Comparison of ENCODE assay signal across 11 cellular contexts in the genomic region with DNA sequence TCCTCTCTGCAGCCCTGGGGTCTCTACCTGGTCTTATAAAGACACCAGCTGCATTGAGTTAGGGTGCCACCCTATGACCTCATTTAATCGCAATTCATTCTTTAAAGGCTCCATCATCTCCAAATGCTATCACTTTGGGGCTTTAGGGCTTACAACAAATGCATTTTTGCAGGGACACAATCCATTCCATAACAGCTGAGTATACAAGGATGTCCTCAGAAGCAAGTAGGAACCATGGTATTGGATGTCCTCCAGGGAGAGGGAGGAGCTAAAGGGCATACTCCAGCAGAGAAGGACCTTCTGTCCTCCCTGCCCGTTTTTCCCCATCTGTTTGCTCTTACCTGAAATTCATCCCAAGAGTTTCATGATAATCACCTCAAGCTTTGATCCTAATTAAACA. TPM values are rescaled to one million over a fixed set of nuclear protein-coding genes. Genes with fewer than 3 reads are reported as not detected.
DNase-seq lines count a peak whose midpoint lies in the region; ATAC-seq, FAIRE-seq and TF ChIP-seq lines count a peak whose summit lies in the region.
"Had no signal": no experiment of that assay in that cellular context is flagged by ENCODE, and none has a peak within 500 bp of the region (broad histone marks: within the 10 kb centered on the region; RNA-seq: fewer than 3 reads in every experiment).

No MANE protein-coding gene starts in this region.

- WGBS in right cardiac atrium: 42% methylated on average over 2 of the region's 2 CpGs
- WGBS in H9 (ENCODE audit: extremely low coverage, insufficient read length, low lambda C conversion rate): no CpG with 5 or more reads among the region's 2 CpGs

- no peak overlapping the region for H2BK5ac ChIP-seq in H9 (ENCODE audit: insufficient read length, low read length)

- intact Hi-C loops in right cardiac atrium (cut with DNase I): loop anchor here in 2 of 4 donors (2.0 to 5.0 kb wide), 2 partner anchors 140 to 142 kb away; no protein-coding TSS in a partner anchor

- H2BK120ac ChIP-seq in H9 (ENCODE audit: low read depth, low read length, poor library complexity, severe bottlenecking): no peak overlapping the region

- H2AFZ ChIP-seq in H9 (ENCODE audit: low read length): no peak overlapping the region

- no peaks in the 10 kb centered on the region for H3K79me2 ChIP-seq in H9 (ENCODE audit: insufficient read depth, low read length)

- H3K27me3 Mint-ChIP-seq in WTC11 (ENCODE audit: low read depth): no peaks in the 10 kb centered on the region
- H3K27me3 Mint-ChIP-seq in H9 (ENCODE audit: low read depth): no peaks in the 10 kb centered on the region
- H3K27me3 Mint-ChIP-seq in osteocyte (ENCODE audit: unreplicated experiment): no peaks in the 10 kb centered on the region
- peaks cover 29% of the 10 kb centered on the region for H3K27me3 Mint-ChIP-seq in stimulated activated memory B cell treated with anti-CD40 and anti-IgM and Interleukin-4, amounts not matched to agents 10 μg/mL and 1 μg/mL and 100 μg/mL, for 72 hours

- H4K91ac ChIP-seq in H9 (ENCODE audit: insufficient read length, low read depth, low read length): no peak overlapping the region

- H3K9ac ChIP-seq in H9 (ENCODE audit: extremely low read depth, insufficient read length, low read length): no peak overlapping the region

- no peak overlapping the region for H3K18ac ChIP-seq in H9 (ENCODE audit: insufficient read length, low read depth, low read length)

- H3K36me3 Mint-ChIP-seq in WTC11 (peaks cover 31% of the 10 kb centered on the region), H9 (ENCODE audit: insufficient read depth in 1 of 3, low read depth in 3 of 3) (peaks cover 16 to 33% (median 27%) of the 10 kb centered on the region in 3 experiments), osteocyte (ENCODE audit: unreplicated experiment) (peaks cover 19% of the 10 kb centered on the region)
- H3K36me3 Mint-ChIP-seq in stimulated activated memory B cell treated with anti-CD40 and anti-IgM and Interleukin-4, amounts not matched to agents 10 μg/mL and 1 μg/mL and 100 μg/mL, for 72 hours: no peaks in the 10 kb centered on the region
- H3K36me3 Mint-ChIP-seq: CD14-positive monocyte; natural killer cell treated with Interleukin-12 subunit alpha and Interleukin-12 subunit beta and Interleukin-15 and Interleukin-18, amount 100 ng/mL, for 72 hours had no signal

- no peak overlapping the region for H3K4me2 ChIP-seq in H9 (ENCODE audit: insufficient read depth, insufficient read length, low read length)

- no peak for FAIRE-seq in H54 (lab: Jason Lieb, UNC)

- CTCF ChIA-PET in WTC11 (lab: Charles Lee): interaction anchor here (0.6 to 4.1 kb wide), 55 partner anchors 9 to 825 kb away, joined by 3 to 51 read pairs (median 5); partner anchors contain the start of genes MUC13, SLC12A8 and UMPS

- no peak overlapping the region for H3T11ph ChIP-seq in H9 (ENCODE audit: low read length)

- H3K4me3 ChIP-seq in right cardiac atrium (ENCODE audit: low read length): no peak overlapping the region

- ATAC-seq in WTC11 (peak; percentile 19), right cardiac atrium (peak; percentile 66 to 72)
- ATAC-seq in stimulated activated memory B cell treated with anti-CD40 and anti-IgM and Interleukin-4, amounts not matched to agents 10 μg/mL and 1 μg/mL and 100 μg/mL, for 72 hours: no peak

- no peak overlapping the region for H2BK12ac ChIP-seq in H9 (ENCODE audit: insufficient read length, low read depth, low read length)

- H3K27ac ChIP-seq in 22Rv1 (peak overlapping the region; percentile 61), right cardiac atrium (ENCODE audit: low read length) (no peak overlapping the region), H9 (ENCODE audit: insufficient read length, low read depth, low read length) (no peak overlapping the region)

- H4K20me1 ChIP-seq in H9 (ENCODE audit: control insufficient read depth, insufficient read depth, insufficient read length): no peaks in the 10 kb centered on the region

- no peak overlapping the region for H3K56ac ChIP-seq in H9 (ENCODE audit: insufficient read length, low read depth, low read length)

- H2AK5ac ChIP-seq in H9 (ENCODE audit: insufficient read length, low read length): no peak overlapping the region

- POLR2A ChIA-PET in WTC11 (lab: Charles Lee): no interaction called here

- peak; percentile 41 for DNase-seq in H54 (ENCODE audit: insufficient read length, low spot score)
- no peak for DNase-seq in WTC11 (ENCODE audit: low spot score)
- DNase-seq in right cardiac atrium: no peak
- no peak for DNase-seq in H9
- no peak for DNase-seq in activated CD4-positive, CD25-positive, alpha-beta regulatory T cell treated with anti-CD3 and anti-CD28 coated beads, Interleukin-2, amount 50 U/mL, for 72 hours
- no peak for DNase-seq in osteocyte (ENCODE audit: extremely low spot score, unreplicated experiment)

- TF ChIP-seq CTCF in 22Rv1 (IDR thresholded peaks at IDR 0.05) (no peak), WTC11 (IDR thresholded peaks at IDR 0.05) (no peak), H9 (conservative IDR thresholded peaks at IDR 0.05) (no peak), osteocyte (IDR thresholded peaks at IDR 0.05) (no peak)

- no peak overlapping the region for H2BK15ac ChIP-seq in H9 (ENCODE audit: low read depth, low read length)

- no peak overlapping the region for H3K23ac ChIP-seq in H9 (ENCODE audit: insufficient read length, low read depth, low read length)

- H3K23me2 ChIP-seq in H9 (ENCODE audit: insufficient read length, low read depth, low read length, poor library complexity, severe bottlenecking): no peaks in the 10 kb centered on the region

- TF ChIP-seq POLR2A in H54 (IDR thresholded peaks at IDR 0.05; ENCODE audit: low read depth, low read length): no peak

- H3K27me3 ChIP-seq in right cardiac atrium (ENCODE audit: control insufficient read depth, insufficient read depth) (no peaks in the 10 kb centered on the region), H9 (ENCODE audit: insufficient read depth, low read length) (no peaks in the 10 kb centered on the region)

- H4K8ac ChIP-seq in H9 (replicated peaks; ENCODE audit: insufficient read length, low read depth, low read length): no peak overlapping the region

- no peak overlapping the region for H3K14ac ChIP-seq in H9 (ENCODE audit: insufficient read depth, low read length)

- H3K79me1 ChIP-seq in H9 (ENCODE audit: insufficient read depth, low read depth, low read length, poor library complexity, severe bottlenecking): no peaks in the 10 kb centered on the region

- peaks cover 49% of the 10 kb centered on the region for H3K4me1 Mint-ChIP-seq in WTC11
- peaks cover 35 to 38% of the 10 kb centered on the region in 2 experiments for H3K4me1 Mint-ChIP-seq in H9
- H3K4me1 Mint-ChIP-seq in osteocyte (ENCODE audit: unreplicated experiment): peaks cover 32% of the 10 kb centered on the region
- peaks cover 6% of the 10 kb centered on the region for H3K4me1 Mint-ChIP-seq in stimulated activated memory B cell treated with anti-CD40 and anti-IgM and Interleukin-4, amounts not matched to agents 10 μg/mL and 1 μg/mL and 100 μg/mL, for 72 hours

- no peak overlapping the region for H4K5ac ChIP-seq in H9 (ENCODE audit: insufficient read length, low read depth, low read length)

- no peaks in the 10 kb centered on the region for H3K9me3 ChIP-seq in right cardiac atrium (ENCODE audit: control insufficient read depth, low read length)
- H3K9me3 ChIP-seq in H9 (ENCODE audit: control insufficient read depth, low read depth, low read length): no peaks in the 10 kb centered on the region
- H3K9me3 ChIP-seq: thoracic aorta had no signal

- no peak overlapping the region for H3K4me3 Mint-ChIP-seq in WTC11
- no peak overlapping the region for H3K4me3 Mint-ChIP-seq in H9
- no peak overlapping the region for H3K4me3 Mint-ChIP-seq in osteocyte (ENCODE audit: unreplicated experiment)
- H3K4me3 Mint-ChIP-seq in stimulated activated memory B cell treated with anti-CD40 and anti-IgM and Interleukin-4, amounts not matched to agents 10 μg/mL and 1 μg/mL and 100 μg/mL, for 72 hours: no peak overlapping the region

- peak overlapping the region; percentile 55; the same call in 1 of the 2 replicates for H3K27ac Mint-ChIP-seq in WTC11
- no peak overlapping the region; a peak in 1 of 7 replicates for H3K27ac Mint-ChIP-seq in H9
- H3K27ac Mint-ChIP-seq in osteocyte (ENCODE audit: unreplicated experiment): no peak overlapping the region
- H3K27ac Mint-ChIP-seq in stimulated activated memory B cell treated with anti-CD40 and anti-IgM and Interleukin-4, amounts not matched to agents 10 μg/mL and 1 μg/mL and 100 μg/mL, for 72 hours: no peak overlapping the region
- H3K27ac Mint-ChIP-seq: CD14-positive monocyte; natural killer cell treated with Interleukin-12 subunit alpha and Interleukin-12 subunit beta and Interleukin-15 and Interleukin-18, amount 100 ng/mL, for 72 hours had no signal

- H2BK20ac ChIP-seq in H9 (ENCODE audit: low read depth, low read length, poor library complexity, severe bottlenecking): no peak overlapping the region

- H3K9me3 Mint-ChIP-seq in WTC11 (no peaks in the 10 kb centered on the region), H9 (no peaks in the 10 kb centered on the region), osteocyte (ENCODE audit: unreplicated experiment) (no peaks in the 10 kb centered on the region)
- no peaks in the 10 kb centered on the region for H3K9me3 Mint-ChIP-seq in stimulated activated memory B cell treated with anti-CD40 and anti-IgM and Interleukin-4, amounts not matched to agents 10 μg/mL and 1 μg/mL and 100 μg/mL, for 72 hours
- H3K9me3 Mint-ChIP-seq: CD14-positive monocyte; natural killer cell treated with Interleukin-12 subunit alpha and Interleukin-12 subunit beta and Interleukin-15 and Interleukin-18, amount 100 ng/mL, for 72 hours had no signal

- H3K4me1 ChIP-seq in right cardiac atrium (ENCODE audit: control insufficient read depth, insufficient read depth, low read length) (peaks cover 2% of the 10 kb centered on the region), H9 (ENCODE audit: insufficient read depth, low read length) (no peaks in the 10 kb centered on the region)

- H3K4ac ChIP-seq in H9 (ENCODE audit: low read depth, low read length): no peak overlapping the region

TF ChIP-seq in WTC11, 78 proteins besides CTCF, POLR2A, EP300 and RAD21 (continues in another document):
- TF ChIP-seq, protein P1, sequence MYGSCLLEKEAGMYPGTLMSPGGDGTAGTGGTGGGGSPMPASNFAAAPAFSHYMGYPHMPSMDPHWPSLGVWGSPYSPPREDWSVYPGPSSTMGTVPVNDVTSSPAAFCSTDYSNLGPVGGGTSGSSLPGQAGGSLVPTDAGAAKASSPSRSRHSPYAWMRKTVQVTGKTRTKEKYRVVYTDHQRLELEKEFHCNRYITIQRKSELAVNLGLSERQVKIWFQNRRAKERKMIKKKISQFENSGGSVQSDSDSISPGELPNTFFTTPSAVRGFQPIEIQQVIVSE (CRISPR knock-in tag; IDR thresholded peaks at IDR 0.05; ENCODE audit: borderline replicate concordance): no peak
- TF ChIP-seq PRRX2 (CRISPR knock-in tag; IDR thresholded peaks at IDR 0.05) (no peak), FOXP1 (CRISPR knock-in tag; IDR thresholded peaks at IDR 0.05; ENCODE audit: borderline replicate concordance) (no peak)

RNA-seq across cellular contexts. Expression of gene UMPS, which starts 30.3 kb away (rescaled TPM):
- total RNA-seq in WTC11 (2021): 39.7 to 45.4 TPM (median 42.0 TPM) in 3 replicates
- 10 to 100 TPM in 3 of 4 donors, 1 to 10 TPM in 1; 9.6 to 12.8 (median 10.6) TPM for total RNA-seq in right cardiac atrium
- 4.2 TPM for polyA plus RNA-seq in right cardiac atrium
- total RNA-seq in H9 (2021): 56.4 and 65.4 TPM in 2 replicates
- total RNA-seq in osteocyte: 23.5 and 32.1 TPM in 2 replicates
